In the genomic region with DNA sequence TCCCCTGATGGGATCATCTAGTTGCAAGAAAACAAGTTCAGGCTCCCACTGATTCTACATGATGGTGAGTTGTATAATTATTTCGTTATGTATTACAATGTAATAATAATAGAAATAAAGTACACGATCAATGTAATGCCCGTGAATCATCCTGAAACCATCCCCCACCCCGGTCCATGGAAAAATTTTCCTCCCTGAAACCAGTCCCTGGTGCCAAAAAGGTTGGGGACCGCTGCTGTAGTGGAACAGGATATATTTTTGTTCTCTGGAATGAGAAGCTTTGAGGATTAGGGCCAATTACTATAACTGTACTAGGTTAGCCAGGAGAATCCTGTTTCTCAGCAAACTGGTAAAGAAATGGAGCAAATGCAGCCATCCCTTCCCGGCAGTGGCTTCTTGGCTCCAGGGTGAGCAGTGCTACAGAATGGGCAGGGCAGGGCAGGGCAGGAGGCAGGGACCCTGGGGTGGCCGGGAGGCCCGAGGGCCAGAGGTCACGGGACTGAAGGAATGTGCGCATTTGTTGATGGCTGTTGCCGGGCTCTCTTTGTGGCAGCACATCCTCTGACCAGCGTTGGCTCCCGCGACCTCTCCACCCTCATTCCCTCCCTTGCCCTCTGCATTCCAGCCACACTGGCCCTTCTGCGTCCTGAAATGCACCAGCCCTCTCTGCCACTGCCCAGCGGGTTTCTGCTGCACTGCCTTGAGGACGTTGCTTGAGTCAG, we compare ENCODE assay signal across 1 cellular context.
TF ChIP-seq lines count a peak whose summit lies in the region.

No MANE protein-coding gene starts in this region.

TF ChIP-seq in WTC11, 78 proteins besides CTCF, POLR2A, EP300 and RAD21 (continued from another document):
- TF ChIP-seq, protein P1, sequence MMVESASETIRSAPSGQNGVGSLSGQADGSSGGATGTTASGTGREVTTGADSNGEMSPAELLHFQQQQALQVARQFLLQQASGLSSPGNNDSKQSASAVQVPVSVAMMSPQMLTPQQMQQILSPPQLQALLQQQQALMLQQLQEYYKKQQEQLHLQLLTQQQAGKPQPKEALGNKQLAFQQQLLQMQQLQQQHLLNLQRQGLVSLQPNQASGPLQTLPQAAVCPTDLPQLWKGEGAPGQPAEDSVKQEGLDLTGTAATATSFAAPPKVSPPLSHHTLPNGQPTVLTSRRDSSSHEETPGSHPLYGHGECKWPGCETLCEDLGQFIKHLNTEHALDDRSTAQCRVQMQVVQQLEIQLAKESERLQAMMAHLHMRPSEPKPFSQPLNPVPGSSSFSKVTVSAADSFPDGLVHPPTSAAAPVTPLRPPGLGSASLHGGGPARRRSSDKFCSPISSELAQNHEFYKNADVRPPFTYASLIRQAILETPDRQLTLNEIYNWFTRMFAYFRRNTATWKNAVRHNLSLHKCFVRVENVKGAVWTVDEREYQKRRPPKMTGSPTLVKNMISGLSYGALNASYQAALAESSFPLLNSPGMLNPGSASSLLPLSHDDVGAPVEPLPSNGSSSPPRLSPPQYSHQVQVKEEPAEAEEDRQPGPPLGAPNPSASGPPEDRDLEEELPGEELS (CRISPR knock-in tag; IDR thresholded peaks at IDR 0.05) = peak; percentile 83
TF ChIP-seq in WTC11: peak in this region for 5.
